Comparison of ENCODE assay signal across 1 cellular context in genomic region chr3:183464480-183464879, GRCh38.
TF ChIP-seq lines count a peak whose summit lies in the region.

No MANE protein-coding gene starts in this region.

TF ChIP-seq in HepG2, 621 proteins besides CTCF, POLR2A, EP300 and RAD21 (continued from another document and continues in another):
- no peak for TF ChIP-seq STAT6 (CRISPR knock-in tag; IDR thresholded peaks at IDR 0.05; ENCODE audit: borderline replicate concordance)
- no peak for TF ChIP-seq CHD4 (IDR thresholded peaks at IDR 0.05; ENCODE audit: borderline replicate concordance, low read length)
- no peak for TF ChIP-seq KAT8 (CRISPR knock-in tag; IDR thresholded peaks at IDR 0.05)
- no peak for TF ChIP-seq YY1 (IDR thresholded peaks at IDR 0.05; ENCODE audit: insufficient read depth, insufficient replicate concordance, low read depth, low read length)
- peak; percentile 71; the same call in 1 of the 2 replicates for TF ChIP-seq RFXAP (CRISPR knock-in tag; IDR thresholded peaks at IDR 0.05; ENCODE audit: borderline replicate concordance)
- TF ChIP-seq ZNF530 (CRISPR knock-in tag; IDR thresholded peaks at IDR 0.05; ENCODE audit: low read depth) = no peak
- TF ChIP-seq PATZ1 (CRISPR knock-in tag; IDR thresholded peaks at IDR 0.05) = peak; percentile 92
- peak; percentile 88 for TF ChIP-seq MED1 (CRISPR knock-in tag; IDR thresholded peaks at IDR 0.05)
- TF ChIP-seq NCOR1 (IDR thresholded peaks at IDR 0.05; ENCODE audit: borderline replicate concordance, low read length) = peak; percentile 75
- TF ChIP-seq IRF9 (CRISPR knock-in tag; IDR thresholded peaks at IDR 0.05; ENCODE audit: borderline replicate concordance) = no peak
- TF ChIP-seq RFX5 (IDR thresholded peaks at IDR 0.05; ENCODE audit: low read depth, low read length) = no peak
- no peak for TF ChIP-seq ZNF382 (CRISPR knock-in tag; IDR thresholded peaks at IDR 0.05; ENCODE audit: borderline replicate concordance)
- TF ChIP-seq PAF1 (CRISPR knock-in tag; IDR thresholded peaks at IDR 0.05) = no peak
- peak; percentile 86 for TF ChIP-seq FOXP4 (CRISPR knock-in tag; IDR thresholded peaks at IDR 0.05)
- no peak for TF ChIP-seq DMAP1 (CRISPR knock-in tag; IDR thresholded peaks at IDR 0.05)
- no peak for TF ChIP-seq KLF15 (CRISPR knock-in tag; IDR thresholded peaks at IDR 0.05; ENCODE audit: borderline replicate concordance)
- TF ChIP-seq FOXM1 (CRISPR knock-in tag; IDR thresholded peaks at IDR 0.05) = peak; percentile 76; the same call in 1 of the 2 replicates
- peak; percentile 83 for TF ChIP-seq CEBPG (CRISPR knock-in tag; IDR thresholded peaks at IDR 0.05)
- TF ChIP-seq FLYWCH1 (CRISPR knock-in tag; IDR thresholded peaks at IDR 0.05) = no peak
- no peak for TF ChIP-seq ERF (CRISPR knock-in tag; IDR thresholded peaks at IDR 0.05)
- no peak for TF ChIP-seq ZNF740 (CRISPR knock-in tag; IDR thresholded peaks at IDR 0.05)
- no peak for TF ChIP-seq PCBP2 (optimal IDR thresholded peaks at IDR 0.05; ENCODE audit: low read depth, low read length, poor library complexity, severe bottlenecking)
- TF ChIP-seq CCAR2 (optimal IDR thresholded peaks at IDR 0.05; ENCODE audit: low read depth, low read length) = no peak
- TF ChIP-seq ZNF570 (CRISPR knock-in tag; IDR thresholded peaks at IDR 0.05; ENCODE audit: borderline replicate concordance) = no peak
- no peak for TF ChIP-seq ZBTB38 (CRISPR knock-in tag; IDR thresholded peaks at IDR 0.05)
- peak; percentile 81 for TF ChIP-seq SALL1 (CRISPR knock-in tag; IDR thresholded peaks at IDR 0.05)
- TF ChIP-seq KDM4B (CRISPR knock-in tag; IDR thresholded peaks at IDR 0.05) = no peak
- TF ChIP-seq ZNF281 (CRISPR knock-in tag; IDR thresholded peaks at IDR 0.05; ENCODE audit: borderline replicate concordance) = peak; percentile 50; the same call in 1 of the 2 replicates
- no peak for TF ChIP-seq STAG1 (CRISPR knock-in tag; IDR thresholded peaks at IDR 0.05)
- TF ChIP-seq NR2F2 (IDR thresholded peaks at IDR 0.05; ENCODE audit: borderline replicate concordance, low read depth) = peak; percentile 91
- peak; percentile 76 for TF ChIP-seq TCF7 (IDR thresholded peaks at IDR 0.05; ENCODE audit: low read depth)
- TF ChIP-seq ZBTB33 (CRISPR knock-in tag; IDR thresholded peaks at IDR 0.05) = no peak
- TF ChIP-seq HNRNPK (IDR thresholded peaks at IDR 0.05; ENCODE audit: low read depth, low read length, poor library complexity, severe bottlenecking) = no peak
- no peak for TF ChIP-seq ZFY (CRISPR knock-in tag; IDR thresholded peaks at IDR 0.05)
- no peak for TF ChIP-seq SPEN (CRISPR knock-in tag; IDR thresholded peaks at IDR 0.05; ENCODE audit: low read depth)
- TF ChIP-seq FIP1L1 (IDR thresholded peaks at IDR 0.05; ENCODE audit: borderline replicate concordance, insufficient read depth, low read depth, low read length) = no peak
- peak; percentile 52; the same call in 1 of the 2 replicates for TF ChIP-seq ZBTB10 (CRISPR knock-in tag; IDR thresholded peaks at IDR 0.05; ENCODE audit: borderline replicate concordance)
- no peak for TF ChIP-seq RAD51 (IDR thresholded peaks at IDR 0.05; ENCODE audit: borderline replicate concordance)
- TF ChIP-seq KLF12 (CRISPR knock-in tag; IDR thresholded peaks at IDR 0.05; ENCODE audit: borderline replicate concordance) = peak; percentile 53; the same call in 1 of the 2 replicates
- TF ChIP-seq USF2 (IDR thresholded peaks at IDR 0.05; ENCODE audit: low read depth, low read length) = no peak
- peak; percentile 65; the same call in 1 of the 2 replicates for TF ChIP-seq USF2 (CRISPR knock-in tag; IDR thresholded peaks at IDR 0.05; ENCODE audit: borderline replicate concordance)
